In the genomic region with DNA sequence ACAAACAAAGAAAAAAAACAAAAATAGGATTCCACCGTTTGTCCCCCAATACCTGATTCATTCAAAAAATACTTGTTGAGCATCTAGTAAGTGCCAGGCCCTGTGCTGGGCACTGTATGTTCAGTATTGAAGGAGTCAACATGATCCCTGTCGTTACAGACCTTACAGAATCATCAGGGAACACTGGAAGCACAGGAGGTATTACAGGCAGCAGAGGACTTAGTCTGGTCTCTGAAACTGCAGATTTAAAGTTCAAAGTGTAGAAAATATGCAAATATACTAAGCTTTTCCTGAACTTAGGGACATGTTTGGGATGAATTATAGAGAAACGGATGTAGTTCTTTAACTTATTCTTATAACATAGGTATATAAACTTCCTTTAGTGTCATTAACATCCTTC, we compare ENCODE assay signal across 9 cellular contexts.
"Had no signal": no experiment of that assay in that cellular context is flagged by ENCODE, and none has a peak within 500 bp of the region (broad histone marks: within the 10 kb centered on the region; RNA-seq: fewer than 3 reads in every experiment).

No MANE protein-coding gene starts in this region.

- H3K27ac ChIP-seq: HL-60 had no signal

- H3K4me3 ChIP-seq: HAP-1, K562 had no signal

- H3K36me3 ChIP-seq: HAP-1 had no signal

- DNase-seq: GOT3, H7, HFFc6, IMR-90, KG1 had no signal

- ATAC-seq: HCT116, K562 had no signal

- H3K9me3 ChIP-seq: HAP-1 had no signal

- H3K4me1 ChIP-seq: HAP-1 had no signal
